In genomic region chr17:16204763-16205162, GRCh38 we compare ENCODE assay signal across 8 cellular contexts. TPM values are rescaled to one million over a fixed set of nuclear protein-coding genes. Genes with fewer than 3 reads are reported as not detected.
A peak's percentile ranks its signal among the peaks of the same experiment; 100 is the strongest.
DNase-seq lines count a peak whose midpoint lies in the region; ATAC-seq, FAIRE-seq and TF ChIP-seq lines count a peak whose summit lies in the region.
"Not testable (repeated sequence)": the region's sequence is repeated elsewhere in the genome, so short reads cannot be mapped to it uniquely, and the experiment has no call there.

No MANE protein-coding gene starts in this region.

- 93% methylated on average over 6 of the region's 6 CpGs for WGBS in HepG2 (ENCODE audit: low lambda C conversion rate)

- not testable (repeated sequence) for H3K9me3 ChIP-seq in CD4-positive, CD25-positive, alpha-beta regulatory T cell (ENCODE audit: control insufficient read depth in 2 of 2, low read length in 2 of 2); Karpas-422 (ENCODE audit: low read length); HepG2 (ENCODE audit: low read length); neural progenitor cell (ENCODE audit: low read depth)

- not testable (repeated sequence) for H3K36me3 Mint-ChIP-seq in CD4-positive, CD25-positive, alpha-beta regulatory T cell; neural progenitor cell
- H3K36me3 Mint-ChIP-seq in activated T-helper 17 cell treated with anti-CD3 and anti-CD28 coated beads, Interleukin-2, amount 50 U/mL, for 72 hours (ENCODE audit: low read depth): peaks cover 11% of the 10 kb centered on the region
- H3K36me3 Mint-ChIP-seq in brain: peaks cover 20% of the 10 kb centered on the region

- not testable (repeated sequence) for H3K9me3 Mint-ChIP-seq in CD4-positive, CD25-positive, alpha-beta regulatory T cell; activated T-helper 17 cell treated with anti-CD3 and anti-CD28 coated beads, Interleukin-2, amount 50 U/mL, for 72 hours; brain; neural progenitor cell; stimulated activated naive CD8-positive, alpha-beta T cell treated with anti-CD3 and anti-CD28 coated beads, Interleukin-15, amount 100 ng/mL, for 72 hours

- H2AFZ ChIP-seq in Karpas-422 (ENCODE audit: low read length); HepG2 (ENCODE audit: low read length); neural progenitor cell (replicated peaks): not testable (repeated sequence)

- TF ChIP-seq EP300 in HepG2 (IDR thresholded peaks at IDR 0.05; ENCODE audit: low read depth in 2 of 2, low read length in 2 of 2); HepG2 (CRISPR knock-in tag; IDR thresholded peaks at IDR 0.05; ENCODE audit: borderline replicate concordance): not testable (repeated sequence)

- not testable (repeated sequence) for TF ChIP-seq POLR2A in HepG2 (IDR thresholded peaks at IDR 0.05; ENCODE audit: insufficient read depth in 1 of 2, low read depth in 2 of 2, low read length in 2 of 2)

- FAIRE-seq in HepG2 (lab: Jason Lieb, UNC): not testable (repeated sequence)

- DNase-seq in CD4-positive, CD25-positive, alpha-beta regulatory T cell; Karpas-422; HepG2 (ENCODE audit: low spot score); stimulated activated naive CD8-positive, alpha-beta T cell treated with anti-CD3 and anti-CD28 coated beads, Interleukin-15, amount 100 ng/mL, for 72 hours: not testable (repeated sequence)
- peak; percentile 3 for DNase-seq in neural progenitor cell (ENCODE audit: low spot score)

- H3K4me1 ChIP-seq in CD4-positive, CD25-positive, alpha-beta regulatory T cell (ENCODE audit: control insufficient read depth, insufficient read depth, low read length, poor library complexity, severe bottlenecking): peaks cover 12% of the 10 kb centered on the region
- H3K4me1 ChIP-seq in Karpas-422 (ENCODE audit: low read length) (peaks cover 50% of the 10 kb centered on the region), HepG2 (ENCODE audit: insufficient read depth, low read length) (peaks cover 38% of the 10 kb centered on the region), neural progenitor cell (peaks cover 21% of the 10 kb centered on the region)

- in situ Hi-C loops in HepG2 (cut with HindIII; ENCODE audit: extremely low pct_ligation_motif_present, low pct_unique_long_range_greater_than_20kb): not testable (repeated sequence)

- CTCF ChIA-PET in HepG2 (lab: Yijun Ruan, JAX; ENCODE audit: low intra/inter-chr PET ratio, low total read pairs): not testable (repeated sequence)

- TF ChIP-seq CTCF in VCaP (conservative IDR thresholded peaks at IDR 0.05); brain (conservative IDR thresholded peaks at IDR 0.05); HepG2 (CRISPR knock-in tag; IDR thresholded peaks at IDR 0.05); neural progenitor cell (IDR thresholded peaks at IDR 0.05): not testable (repeated sequence)

- not testable (repeated sequence) for H3K36me3 ChIP-seq in CD4-positive, CD25-positive, alpha-beta regulatory T cell (ENCODE audit: control insufficient read depth, insufficient read depth, low read length); Karpas-422 (ENCODE audit: insufficient read depth, low read length); HepG2 (replicated peaks in 1 of 2; ENCODE audit: control insufficient read depth in 1 of 2, insufficient read depth in 2 of 2, low read length in 2 of 2); neural progenitor cell

- POLR2A ChIA-PET in HepG2 (lab: Yijun Ruan, JAX): interaction anchor here (0.7 to 0.9 kb wide), 2 partner anchors 11 to 13 kb away, joined by 3 to 4 read pairs; partner anchors contain the start of gene NCOR1

- not testable (repeated sequence) for TF ChIP-seq RAD21 in HepG2 (CRISPR knock-in tag; IDR thresholded peaks at IDR 0.05)

- H3K9me2 ChIP-seq in Karpas-422 (replicated peaks; ENCODE audit: insufficient read depth, low read length): not testable (repeated sequence)

- peak overlapping the region; percentile 57 for H3K4me2 ChIP-seq in Karpas-422 (ENCODE audit: low read depth, low read length, poor library complexity, severe bottlenecking)
- H3K4me2 ChIP-seq in HepG2 (ENCODE audit: low read depth, low read length): not testable (repeated sequence)
- peak overlapping the region; percentile 1 for H3K4me2 ChIP-seq in neural progenitor cell

- not testable (repeated sequence) for H3K27me3 ChIP-seq in CD4-positive, CD25-positive, alpha-beta regulatory T cell (ENCODE audit: control insufficient read depth, insufficient read depth, low read length); Karpas-422 (ENCODE audit: low read length); HepG2 (ENCODE audit: control insufficient read depth in 1 of 2, insufficient read depth in 2 of 2, low read length in 2 of 2); neural progenitor cell

- not testable (repeated sequence) for H3K9ac ChIP-seq in Karpas-422 (ENCODE audit: low read length); HepG2 (ENCODE audit: insufficient read depth, low read depth, low read length); neural progenitor cell

- peak overlapping the region; percentile 14 for H3K27ac ChIP-seq in CD4-positive, CD25-positive, alpha-beta regulatory T cell (ENCODE audit: insufficient read depth, low read length, poor library complexity, severe bottlenecking)
- 0 out of 2 replicates have a peak overlapping the region, but pooled peaks have one; percentile 37 for H3K27ac ChIP-seq in Karpas-422 (ENCODE audit: low read length)
- peak overlapping the region; percentile 31 for H3K27ac ChIP-seq in VCaP
- not testable (repeated sequence) for H3K27ac ChIP-seq in HepG2 (ENCODE audit: extremely low read length, insufficient read depth, low read length)
- H3K27ac ChIP-seq in neural progenitor cell: peak overlapping the region; percentile 46

- ATAC-seq in CD4-positive, CD25-positive, alpha-beta regulatory T cell (ENCODE audit: low read depth in 2 of 2); activated T-helper 17 cell treated with anti-CD3 and anti-CD28 coated beads, Interleukin-2, amount 50 U/mL, for 72 hours (replicated peaks); HepG2; stimulated activated naive CD8-positive, alpha-beta T cell treated with anti-CD3 and anti-CD28 coated beads, Interleukin-15, amount 100 ng/mL, for 72 hours: not testable (repeated sequence)

- not testable (repeated sequence) for H4K20me1 ChIP-seq in Karpas-422 (ENCODE audit: insufficient read depth, low read depth, low read length)
- H4K20me1 ChIP-seq in HepG2 (ENCODE audit: insufficient read depth, low read length) (peaks cover 29% of the 10 kb centered on the region), neural progenitor cell (ENCODE audit: low read depth) (peaks cover 62% of the 10 kb centered on the region)

- peak overlapping the region in 2 of 4 donors; percentile 28 to 36 for H3K4me3 Mint-ChIP-seq in CD4-positive, CD25-positive, alpha-beta regulatory T cell
- H3K4me3 Mint-ChIP-seq in activated T-helper 17 cell treated with anti-CD3 and anti-CD28 coated beads, Interleukin-2, amount 50 U/mL, for 72 hours: peak overlapping the region; percentile 5
- not testable (repeated sequence) for H3K4me3 Mint-ChIP-seq in brain; neural progenitor cell; stimulated activated naive CD8-positive, alpha-beta T cell treated with anti-CD3 and anti-CD28 coated beads, Interleukin-15, amount 100 ng/mL, for 72 hours

- intact Hi-C loops in HepG2 (cut with micrococcal nuclease; ENCODE audit: unreplicated experiment): not testable (repeated sequence)

- not testable (repeated sequence) for H3K4me3 ChIP-seq in CD4-positive, CD25-positive, alpha-beta regulatory T cell (ENCODE audit: low read depth, low read length); Karpas-422 (ENCODE audit: low read length); HepG2 (replicated peaks in 1 of 3; ENCODE audit: insufficient read depth in 1 of 3, low read depth in 2 of 3, low read length in 3 of 3); neural progenitor cell

- H3K4me1 Mint-ChIP-seq in CD4-positive, CD25-positive, alpha-beta regulatory T cell: peaks cover 35 to 79% (median 52%) of the 10 kb centered on the region in 4 donors
- peaks cover 25% of the 10 kb centered on the region for H3K4me1 Mint-ChIP-seq in activated T-helper 17 cell treated with anti-CD3 and anti-CD28 coated beads, Interleukin-2, amount 50 U/mL, for 72 hours
- H3K4me1 Mint-ChIP-seq in brain (peaks cover 54% of the 10 kb centered on the region), neural progenitor cell (peaks cover 25% of the 10 kb centered on the region)
- H3K4me1 Mint-ChIP-seq in stimulated activated naive CD8-positive, alpha-beta T cell treated with anti-CD3 and anti-CD28 coated beads, Interleukin-15, amount 100 ng/mL, for 72 hours: peaks cover 75% of the 10 kb centered on the region

- H3K79me2 ChIP-seq in Karpas-422 (ENCODE audit: low read length) (peaks cover 94% of the 10 kb centered on the region), HepG2 (ENCODE audit: insufficient read depth, low read length) (peaks cover 88% of the 10 kb centered on the region), neural progenitor cell (ENCODE audit: low read depth) (peaks cover 100% of the 10 kb centered on the region)

- H3F3A ChIP-seq in neural progenitor cell (ENCODE audit: low read depth): not testable (repeated sequence)

- peak overlapping the region; percentile 47 to 89 (median 65) for H3K27ac Mint-ChIP-seq in CD4-positive, CD25-positive, alpha-beta regulatory T cell
- H3K27ac Mint-ChIP-seq in activated T-helper 17 cell treated with anti-CD3 and anti-CD28 coated beads, Interleukin-2, amount 50 U/mL, for 72 hours: peak overlapping the region; percentile 23
- H3K27ac Mint-ChIP-seq in brain: peak overlapping the region in 3 of 5 experiments; percentile 14 to 49 (median 17)
- peak overlapping the region; percentile 27 for H3K27ac Mint-ChIP-seq in neural progenitor cell
- H3K27ac Mint-ChIP-seq in stimulated activated naive CD8-positive, alpha-beta T cell treated with anti-CD3 and anti-CD28 coated beads, Interleukin-15, amount 100 ng/mL, for 72 hours: peak overlapping the region; percentile 11 to 93

- BruUV-seq in HepG2 (replicated peaks; lab: Mats Ljungman, UMichigan): not testable (repeated sequence)

- H3K27me3 Mint-ChIP-seq in CD4-positive, CD25-positive, alpha-beta regulatory T cell; activated T-helper 17 cell treated with anti-CD3 and anti-CD28 coated beads, Interleukin-2, amount 50 U/mL, for 72 hours; brain; neural progenitor cell (ENCODE audit: insufficient read depth, low read depth); stimulated activated naive CD8-positive, alpha-beta T cell treated with anti-CD3 and anti-CD28 coated beads, Interleukin-15, amount 100 ng/mL, for 72 hours: not testable (repeated sequence)

RNA-seq across cellular contexts. Expression of gene NCOR1, which starts 10.6 kb away (rescaled TPM):
- total RNA-seq in CD4-positive, CD25-positive, alpha-beta regulatory T cell: 216 TPM
- polyA plus RNA-seq in CD4-positive, CD25-positive, alpha-beta regulatory T cell: 10 to 100 TPM; 65.8 to 68.7 (median 67.0) TPM
- total RNA-seq in Karpas-422 (2014; rRNA removed; shearing (Covaris generic); ENCODE audit: low replicate concordance): 95.2 and 127 TPM in 2 replicates
- total RNA-seq in activated T-helper 17 cell treated with anti-CD3 and anti-CD28 coated beads, Interleukin-2, amount 50 U/mL, for 72 hours: 100 to 1,000 TPM; 112 to 144 TPM
- polyA plus RNA-seq in brain (ENCODE audit: insufficient read depth, low read depth, low replicate concordance): 50.3 TPM
- total RNA-seq in HepG2 (2016; rRNA removed; fragmentation: Illumina TruSeq; extraction: Trizol): 57.0 and 80.4 TPM in 2 replicates
- 22.7 and 28.3 TPM in 2 replicates for total RNA-seq in HepG2 (2016; cell fraction: cytosol; rRNA removed; fragmentation: Illumina TruSeq; extraction: Trizol; ENCODE audit: low read depth)
- 55.2 and 73.8 TPM in 2 replicates for total RNA-seq in HepG2 (2016; cell fraction: insoluble cytoplasmic fraction; rRNA removed; fragmentation: Illumina TruSeq; extraction: Trizol)
- total RNA-seq in HepG2 (2016; cell fraction: membrane; rRNA removed; fragmentation: Illumina TruSeq; extraction: Trizol): 34.0 and 36.2 TPM in 2 replicates
- 89.2 and 101 TPM in 2 replicates for total RNA-seq in HepG2 (2016; cell fraction: nucleus; rRNA removed; fragmentation: Illumina TruSeq; extraction: Trizol)
- polyA plus RNA-seq in HepG2 (2011; rRNA removed): 65.5 and 71.7 TPM in 2 replicates
- 55.8 and 62.9 TPM in 2 replicates for polyA plus RNA-seq in HepG2 (2011; cell fraction: cytosol; rRNA removed)
- polyA plus RNA-seq in HepG2 (2011; cell fraction: nucleus; rRNA removed): 116 and 122 TPM in 2 replicates
- 42.3 and 47.6 TPM in 2 replicates for polyA plus RNA-seq in HepG2 (2012)
- polyA plus RNA-seq in HepG2 (2016; cell fraction: cytosol; fragmentation: Illumina TruSeq; extraction: Trizol; ENCODE audit: low read depth): 3.8 and 4.9 TPM in 2 replicates
- polyA plus RNA-seq in HepG2 (2016; cell fraction: insoluble cytoplasmic fraction; fragmentation: Illumina TruSeq; extraction: Trizol; ENCODE audit: low read depth): 80.6 and 82.5 TPM in 2 replicates
- polyA plus RNA-seq in HepG2 (2016; cell fraction: membrane; fragmentation: Illumina TruSeq; extraction: Trizol; ENCODE audit: low read depth): 11.3 TPM in 2 replicates
- 85.3 and 89.2 TPM in 2 replicates for polyA plus RNA-seq in HepG2 (2016; cell fraction: nucleus; fragmentation: Illumina TruSeq; extraction: Trizol; ENCODE audit: insufficient read depth, low read depth)
- polyA minus RNA-seq in HepG2 (2011; rRNA and poly(A)+ RNA removed; ENCODE audit: low replicate concordance): 273 and 332 TPM in 2 replicates
- 62.3 and 64.1 TPM in 2 replicates for polyA minus RNA-seq in HepG2 (2011; cell fraction: cytosol; rRNA and poly(A)+ RNA removed)
- 263 and 278 TPM in 2 replicates for polyA minus RNA-seq in HepG2 (2011; cell fraction: nucleus; rRNA and poly(A)+ RNA removed)
- 73.7 and 86.8 TPM in 2 replicates for total RNA-seq in neural progenitor cell (ENCODE audit: low replicate concordance)

RNA-seq across cellular contexts. Expression of gene PIGL, which starts 12.2 kb away (rescaled TPM):
- 59.4 TPM for total RNA-seq in CD4-positive, CD25-positive, alpha-beta regulatory T cell
- polyA plus RNA-seq in CD4-positive, CD25-positive, alpha-beta regulatory T cell: 10 to 100 TPM in 3 of 4 donors, 1 to 10 TPM in 1; 8.7 to 12.0 (median 11.5) TPM
- 43.4 and 48.2 TPM in 2 replicates for total RNA-seq in Karpas-422 (2014; rRNA removed; shearing (Covaris generic); ENCODE audit: low replicate concordance)
- 10 to 100 TPM; 35.5 to 38.7 TPM for total RNA-seq in activated T-helper 17 cell treated with anti-CD3 and anti-CD28 coated beads, Interleukin-2, amount 50 U/mL, for 72 hours
- polyA plus RNA-seq in brain (ENCODE audit: insufficient read depth, low read depth, low replicate concordance) (13.2 TPM), HepG2 (2011; rRNA removed) (63.8 and 89.6 TPM in 2 replicates)
- total RNA-seq in HepG2 (2016; rRNA removed; fragmentation: Illumina TruSeq; extraction: Trizol) (9.8 and 28.5 TPM in 2 replicates), neural progenitor cell (ENCODE audit: low replicate concordance) (42.0 and 57.0 TPM in 2 replicates)
- total RNA-seq in HepG2 (2016; cell fraction: cytosol; rRNA removed; fragmentation: Illumina TruSeq; extraction: Trizol; ENCODE audit: low read depth): 7.4 and 8.4 TPM in 2 replicates
- total RNA-seq in HepG2 (2016; cell fraction: insoluble cytoplasmic fraction; rRNA removed; fragmentation: Illumina TruSeq; extraction: Trizol): 9.8 and 25.0 TPM in 2 replicates
- 8.9 and 10.6 TPM in 2 replicates for total RNA-seq in HepG2 (2016; cell fraction: membrane; rRNA removed; fragmentation: Illumina TruSeq; extraction: Trizol)
- total RNA-seq in HepG2 (2016; cell fraction: nucleus; rRNA removed; fragmentation: Illumina TruSeq; extraction: Trizol): 39.8 and 46.5 TPM in 2 replicates
- polyA plus RNA-seq in HepG2 (2011; cell fraction: cytosol; rRNA removed): 27.7 and 28.2 TPM in 2 replicates
- polyA plus RNA-seq in HepG2 (2011; cell fraction: nucleus; rRNA removed): 389 and 455 TPM in 2 replicates
- polyA plus RNA-seq in HepG2 (2012): 42.2 and 50.5 TPM in 2 replicates
- 3.6 and 3.9 TPM in 2 replicates for polyA plus RNA-seq in HepG2 (2016; cell fraction: cytosol; fragmentation: Illumina TruSeq; extraction: Trizol; ENCODE audit: low read depth)
- 9.6 and 11.6 TPM in 2 replicates for polyA plus RNA-seq in HepG2 (2016; cell fraction: insoluble cytoplasmic fraction; fragmentation: Illumina TruSeq; extraction: Trizol; ENCODE audit: low read depth)
- polyA plus RNA-seq in HepG2 (2016; cell fraction: membrane; fragmentation: Illumina TruSeq; extraction: Trizol; ENCODE audit: low read depth): 4.3 and 5.4 TPM in 2 replicates
- 49.3 and 55.4 TPM in 2 replicates for polyA plus RNA-seq in HepG2 (2016; cell fraction: nucleus; fragmentation: Illumina TruSeq; extraction: Trizol; ENCODE audit: insufficient read depth, low read depth)
- polyA minus RNA-seq in HepG2 (2011; rRNA and poly(A)+ RNA removed; ENCODE audit: low replicate concordance): 28.9 and 42.8 TPM in 2 replicates
- 9.2 and 9.4 TPM in 2 replicates for polyA minus RNA-seq in HepG2 (2011; cell fraction: cytosol; rRNA and poly(A)+ RNA removed)
- polyA minus RNA-seq in HepG2 (2011; cell fraction: nucleus; rRNA and poly(A)+ RNA removed): 78.7 and 99.5 TPM in 2 replicates
